In genomic region chr16:69131167-69131748, GRCh38 we compare ENCODE assay signal across 8 cellular contexts. TPM values are rescaled to one million over a fixed set of nuclear protein-coding genes. Genes with fewer than 3 reads are reported as not detected.
DNase-seq lines count a peak whose midpoint lies in the region; ATAC-seq and TF ChIP-seq lines count a peak whose summit lies in the region.

No MANE protein-coding gene starts in this region.

- no peaks in the 10 kb centered on the region for H4K20me1 ChIP-seq in GM23248 (ENCODE audit: insufficient read depth)

- ATAC-seq in aorta (ENCODE audit: low FRiP score) (no peak), HG03135 (IDR thresholded peaks at IDR 0.05; ENCODE audit: unreplicated experiment) (no peak)

- H3K4me1 ChIP-seq in GM23248 (ENCODE audit: insufficient read depth) (peaks cover 11% of the 10 kb centered on the region), duodenal mucosa (ENCODE audit: control insufficient read depth in 1 of 2, insufficient read depth in 2 of 2, low read length in 2 of 2) (peaks cover 24% of the 10 kb centered on the region in 2 donors), aorta (ENCODE audit: control insufficient read depth in 1 of 2, insufficient read depth in 2 of 2, low read length in 2 of 2) (no peaks in the 10 kb centered on the region)

- no peaks in the 10 kb centered on the region for H3K9me3 ChIP-seq in GM23248 (ENCODE audit: low read depth)
- H3K9me3 ChIP-seq in duodenal mucosa (ENCODE audit: control insufficient read depth in 1 of 2, low read length in 2 of 2): no peaks in the 10 kb centered on the region
- no peaks in the 10 kb centered on the region for H3K9me3 ChIP-seq in aorta (ENCODE audit: control insufficient read depth, low read length)

- H3K9ac ChIP-seq in GM23248 (peak overlapping the region; percentile 96), duodenal mucosa (ENCODE audit: low read depth in 1 of 2, low read length in 2 of 2) (peak overlapping the region; percentile 79 to 98)

- peak overlapping the region; percentile 62 for H2AFZ ChIP-seq in GM23248

- H3K36me3 ChIP-seq in GM23248 (ENCODE audit: low read depth) (no peaks in the 10 kb centered on the region), duodenal mucosa (ENCODE audit: control insufficient read depth in 1 of 2, insufficient read depth in 2 of 2, low read length in 2 of 2) (peaks cover 1 to 2% of the 10 kb centered on the region in 2 donors), aorta (ENCODE audit: control insufficient read depth in 1 of 2, insufficient read depth in 2 of 2, low read length in 1 of 2) (no peaks in the 10 kb centered on the region)

- H3F3A ChIP-seq in GM23248 (ENCODE audit: insufficient read depth): peaks cover 18% of the 10 kb centered on the region

- no peaks in the 10 kb centered on the region for H3K27me3 ChIP-seq in GM23248 (replicated peaks; ENCODE audit: insufficient read depth)
- H3K27me3 ChIP-seq in duodenal mucosa (ENCODE audit: control insufficient read depth in 1 of 2, insufficient read depth in 2 of 2, low read length in 2 of 2): no peaks in the 10 kb centered on the region
- no peaks in the 10 kb centered on the region for H3K27me3 ChIP-seq in aorta (ENCODE audit: control insufficient read depth in 1 of 2, insufficient read depth in 2 of 2, low read length in 1 of 2)

- WGBS in GM23248 (ENCODE audit: low coverage in 1 of 2, low lambda C conversion rate in 2 of 2, missing lambda C conversion rate in 2 of 2), 2 experiments: 2% methylated on average over 7 to 11 of the region's 11 CpGs
- WGBS in aorta, 2 donors: 1% methylated on average over 11 of the region's 11 CpGs

- H3K4me3 ChIP-seq in AG09309 (ENCODE audit: control insufficient read depth, low read depth, low read length) (peak overlapping the region; percentile 100), GM23248 (peak overlapping the region; percentile 98), duodenal mucosa (ENCODE audit: low read depth in 1 of 2, low read length in 2 of 2) (peak overlapping the region; percentile 89 to 91), aorta (ENCODE audit: low read length in 2 of 2) (peak overlapping the region; percentile 81 to 98)

- peak overlapping the region; percentile 94 for H3K4me2 ChIP-seq in GM23248 (ENCODE audit: unreplicated experiment)

- no peak for TF ChIP-seq CTCF in AG09309 (IDR thresholded peaks at IDR 0.05; ENCODE audit: control insufficient read depth, insufficient read depth, low read depth, low read length, missing control alignments)

- H3K79me2 ChIP-seq in GM23248 (ENCODE audit: insufficient read depth): peaks cover 96% of the 10 kb centered on the region

- peak overlapping the region; percentile 58 for H3K27ac ChIP-seq in GM23248
- H3K27ac ChIP-seq in duodenal mucosa (ENCODE audit: low read depth, low read length): peak overlapping the region; percentile 76
- H3K27ac ChIP-seq in aorta (ENCODE audit: low read depth in 1 of 2, low read length in 2 of 2): no peak overlapping the region

- DNase-seq in AG09309 (ENCODE audit: low read depth): no peak
- peak; percentile 51 for DNase-seq in GM23248
- DNase-seq in SK-N-DZ (ENCODE audit: low spot score): peak; percentile 35
- peak; percentile 9 for DNase-seq in midbrain (lab: John Stamatoyannopoulos, UW)
- DNase-seq in aorta: peak in 1 of 2 donors; percentile 6
- DNase-seq in NCI-H2107 treated with DMSO at 0.1 percent for 48 hours (lab: John Stamatoyannopoulos, UW; ENCODE audit: unreplicated experiment): no peak

- in situ Hi-C loops in GM23248 (cut with MboI): no loop called here

- intact Hi-C loops in aorta (cut with DNase I): loop anchor here in 1 of 2 donors (10.0 kb wide), 2 partner anchors 54 to 286 kb away; partner anchors contain the start of genes SNTB2 and TANGO6

- H3K9me2 ChIP-seq in GM23248 (ENCODE audit: insufficient read depth): no peaks in the 10 kb centered on the region

RNA-seq across cellular contexts. Expression of gene CHTF8, which starts 1.1 kb away (rescaled TPM):
- 58.0 and 69.9 TPM in 2 replicates for total RNA-seq in GM23248 (2014; rRNA removed; shearing (Covaris generic))
- polyA plus RNA-seq in GM23248 (2016; fragmentation: Nextera tagmentation; extraction: Ambion mirVana) (56.7 and 57.7 TPM in 2 replicates), aorta (10 to 100 TPM; 53.3 to 53.8 TPM)
- polyA plus RNA-seq in SK-N-DZ (2014; cell fraction: cytosol; rRNA removed): 135 and 144 TPM in 2 replicates
- 91.1 and 114 TPM in 2 replicates for polyA plus RNA-seq in SK-N-DZ (2014; cell fraction: nucleus; rRNA removed)
- total RNA-seq in aorta: 10 to 100 TPM; 73.2 to 77.3 TPM

RNA-seq across cellular contexts. Expression of gene UTP4, which starts 1.2 kb away (rescaled TPM):
- 17.8 and 19.1 TPM in 2 replicates for total RNA-seq in GM23248 (2014; rRNA removed; shearing (Covaris generic))
- polyA plus RNA-seq in GM23248 (2016; fragmentation: Nextera tagmentation; extraction: Ambion mirVana): 54.8 and 55.8 TPM in 2 replicates
- 22.8 and 30.1 TPM in 2 replicates for polyA plus RNA-seq in SK-N-DZ (2014; cell fraction: cytosol; rRNA removed)
- 33.6 and 43.8 TPM in 2 replicates for polyA plus RNA-seq in SK-N-DZ (2014; cell fraction: nucleus; rRNA removed)
- 10 to 100 TPM; 34.9 to 37.6 TPM for total RNA-seq in aorta
- polyA plus RNA-seq in aorta: 10 to 100 TPM; 15.7 to 18.3 TPM

RNA-seq across cellular contexts. Expression of gene HAS3, which starts 25.8 kb away (rescaled TPM):
- 0.43 TPM in 1 of 2 replicates, not detected in the other for total RNA-seq in GM23248 (2014; rRNA removed; shearing (Covaris generic))
- polyA plus RNA-seq in GM23248 (2016; fragmentation: Nextera tagmentation; extraction: Ambion mirVana) (0.14 TPM in 1 of 2 replicates, not detected in the other), aorta (under 1 TPM; 0.54 to 0.88 TPM)
- 0.03 and 0.42 TPM in 2 replicates for polyA plus RNA-seq in SK-N-DZ (2014; cell fraction: cytosol; rRNA removed)
- 0.63 and 16.9 TPM in 2 replicates for polyA plus RNA-seq in SK-N-DZ (2014; cell fraction: nucleus; rRNA removed)
- 1 to 10 TPM in 1 of 2 donors, under 1 TPM in 1; 0.68 to 1.3 TPM for total RNA-seq in aorta

RNA-seq across cellular contexts. Expression of gene SNTB2, which starts 55.7 kb away (rescaled TPM):
- total RNA-seq in GM23248 (2014; rRNA removed; shearing (Covaris generic)): 24.5 and 30.4 TPM in 2 replicates
- polyA plus RNA-seq in GM23248 (2016; fragmentation: Nextera tagmentation; extraction: Ambion mirVana): 6.0 and 13.2 TPM in 2 replicates
- polyA plus RNA-seq in SK-N-DZ (2014; cell fraction: cytosol; rRNA removed): 5.9 and 8.4 TPM in 2 replicates
- 5.8 and 8.8 TPM in 2 replicates for polyA plus RNA-seq in SK-N-DZ (2014; cell fraction: nucleus; rRNA removed)
- total RNA-seq in aorta: 10 to 100 TPM; 49.6 to 67.1 TPM
- 1 to 10 TPM; 6.1 to 8.0 TPM for polyA plus RNA-seq in aorta

Comparison
In these comparisons a context has a peak if more than half of its experiments do, and no peak if none do; other contexts are left out.
1. DNase-seq: peak in GM23248 (single experiment), SK-N-DZ (single experiment) and midbrain (single experiment); none in AG09309 (single experiment) and NCI-H2107 treated with DMSO at 0.1 percent for 48 hours (single experiment).
2. H3K27ac ChIP-seq: peak in GM23248 (single experiment) and duodenal mucosa (single experiment); none in aorta (0 of 2).
3. Peak in every context shown above with its lines, with median percentiles within 50 percentile points of each other: H3K4me3 ChIP-seq.